Comparison of ENCODE assay signal across 10 cellular contexts in genomic region chr12:87660987-87661769, GRCh38.
A peak's percentile ranks its signal among the peaks of the same experiment; 100 is the strongest.
DNase-seq lines count a peak whose midpoint lies in the region; ATAC-seq, FAIRE-seq and TF ChIP-seq lines count a peak whose summit lies in the region.
"Had no signal": no experiment of that assay in that cellular context is flagged by ENCODE, and none has a peak within 500 bp of the region (broad histone marks: within the 10 kb centered on the region; RNA-seq: fewer than 3 reads in every experiment).

No MANE protein-coding gene starts in this region.

- no peak for TF ChIP-seq EP300 in ovary (IDR thresholded peaks at IDR 0.05)

- H3K9me3 Mint-ChIP-seq in glutamatergic neuron (ENCODE audit: unreplicated experiment) = no peaks in the 10 kb centered on the region
- H3K9me3 Mint-ChIP-seq: activated naive CD8-positive, alpha-beta T cell treated with anti-CD3 and anti-CD28 coated beads, Interleukin-2, amount 50 U/mL, for 24 hours had no signal

- intact Hi-C loops in ovary (cut with DNase I) = no loop called here

- DNase-seq in H54 (ENCODE audit: insufficient read length, low spot score) (no peak), T-helper 17 cell (no peak), foreskin keratinocyte (peak; percentile 42 to 74), ovary (no peak), foreskin fibroblast (no peak), glutamatergic neuron (no peak), NCI-H1436 treated with DMSO at 0.1 percent for 48 hours (lab: John Stamatoyannopoulos, UW) (no peak)
- DNase-seq: activated CD8-positive, alpha-beta memory T cell treated with anti-CD3 and anti-CD28 coated beads, Interleukin-2, amount 50 U/mL, for 48 hours; activated naive CD8-positive, alpha-beta T cell treated with anti-CD3 and anti-CD28 coated beads, Interleukin-2, amount 50 U/mL, for 24 hours had no signal

- H3K27ac ChIP-seq in foreskin keratinocyte = peak overlapping the region; percentile 72
- H3K27ac ChIP-seq in ovary = no peak overlapping the region

- no peaks in the 10 kb centered on the region for H3K27me3 Mint-ChIP-seq in T-helper 17 cell
- H3K27me3 Mint-ChIP-seq in glutamatergic neuron (ENCODE audit: unreplicated experiment) = no peaks in the 10 kb centered on the region
- H3K27me3 Mint-ChIP-seq: activated naive CD8-positive, alpha-beta T cell treated with anti-CD3 and anti-CD28 coated beads, Interleukin-2, amount 50 U/mL, for 24 hours had no signal

- H3K4me1 ChIP-seq in foreskin keratinocyte = no peaks in the 10 kb centered on the region
- H3K4me1 ChIP-seq in ovary (ENCODE audit: insufficient read depth) = peaks cover 2% of the 10 kb centered on the region

- peak overlapping the region; percentile 69 for H3K4me3 Mint-ChIP-seq in T-helper 17 cell
- no peak overlapping the region for H3K4me3 Mint-ChIP-seq in glutamatergic neuron (ENCODE audit: unreplicated experiment)
- H3K4me3 Mint-ChIP-seq: activated naive CD8-positive, alpha-beta T cell treated with anti-CD3 and anti-CD28 coated beads, Interleukin-2, amount 50 U/mL, for 24 hours had no signal

- no peak for ATAC-seq in T-helper 17 cell
- peak; percentile 66 for ATAC-seq in foreskin keratinocyte
- no peak for ATAC-seq in activated CD4-positive, CD25-positive, alpha-beta regulatory T cell treated with anti-CD3 and anti-CD28 coated beads, Interleukin-2, amount 50 U/mL, for 24 hours

- H3K9me3 ChIP-seq in T-helper 17 cell (ENCODE audit: control insufficient read depth, low read length, poor library complexity, severe bottlenecking) (no peaks in the 10 kb centered on the region), ovary (no peaks in the 10 kb centered on the region)

- H3K27me3 ChIP-seq in foreskin keratinocyte (no peaks in the 10 kb centered on the region), ovary (no peaks in the 10 kb centered on the region)

- WGBS in ovary, 3 donors = 61 to 78% (median 78%) methylated on average over 2 of the region's 2 CpGs

- H3K36me3 Mint-ChIP-seq in T-helper 17 cell (ENCODE audit: low read depth) (no peaks in the 10 kb centered on the region), glutamatergic neuron (ENCODE audit: unreplicated experiment) (no peaks in the 10 kb centered on the region)

- H3K27ac Mint-ChIP-seq in T-helper 17 cell (peak overlapping the region; percentile 27), glutamatergic neuron (ENCODE audit: unreplicated experiment) (no peak overlapping the region)
- H3K27ac Mint-ChIP-seq: activated naive CD8-positive, alpha-beta T cell treated with anti-CD3 and anti-CD28 coated beads, Interleukin-2, amount 50 U/mL, for 24 hours had no signal

- H3K4me1 Mint-ChIP-seq in T-helper 17 cell (peaks cover 8% of the 10 kb centered on the region), glutamatergic neuron (ENCODE audit: low read depth, unreplicated experiment) (no peaks in the 10 kb centered on the region)

- H3K36me3 ChIP-seq in ovary = no peaks in the 10 kb centered on the region

- no peak for TF ChIP-seq POLR2A in H54 (IDR thresholded peaks at IDR 0.05; ENCODE audit: low read depth, low read length)
- no peak for TF ChIP-seq POLR2A in ovary (IDR thresholded peaks at IDR 0.05)

- FAIRE-seq in H54 (lab: Jason Lieb, UNC) = peak; percentile 76

- no peak for TF ChIP-seq CTCF in foreskin keratinocyte (conservative IDR thresholded peaks at IDR 0.05)
- TF ChIP-seq CTCF in ovary (IDR thresholded peaks at IDR 0.05) = no peak
- TF ChIP-seq CTCF in foreskin fibroblast (IDR thresholded peaks at IDR 0.05; ENCODE audit: low read depth, low read length) = no peak
- TF ChIP-seq CTCF in glutamatergic neuron (IDR thresholded peaks at IDR 0.05; ENCODE audit: partially characterized antibody, unreplicated experiment) = no peak

- peak overlapping the region; percentile 29 for H3K4me3 ChIP-seq in ovary
- no peak overlapping the region for H3K4me3 ChIP-seq in foreskin fibroblast (ENCODE audit: low read depth in 1 of 2, low read length in 2 of 2)

Comparison
In these comparisons a context has a peak if more than half of its experiments do, and no peak if none do; other contexts are left out.
1. DNase-seq: peak in foreskin keratinocyte (2 of 2); none in H54 (single experiment), T-helper 17 cell (0 of 3), ovary (0 of 5), foreskin fibroblast (0 of 2), glutamatergic neuron (single experiment) and NCI-H1436 treated with DMSO at 0.1 percent for 48 hours (single experiment).